ENCODE assay signal across 1 cellular context in the genomic region with DNA sequence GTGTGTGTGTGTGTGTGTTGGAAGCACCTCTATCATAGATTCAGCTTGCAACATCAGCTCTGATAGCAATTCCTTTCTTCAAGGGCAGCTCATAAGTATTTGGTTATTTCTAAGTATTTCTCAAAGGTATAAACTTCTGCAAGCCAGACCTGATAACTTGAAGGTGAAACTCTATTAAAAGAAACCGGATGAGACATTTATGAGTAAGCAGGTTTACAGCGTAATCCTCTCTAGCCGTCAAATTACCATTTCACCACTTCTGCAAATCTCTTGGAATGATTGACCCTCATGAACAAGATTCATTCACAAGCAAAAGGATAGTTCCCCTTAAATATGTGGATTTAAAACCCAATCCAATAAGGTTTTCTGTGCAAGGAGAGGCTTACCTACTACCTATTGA.
A peak's percentile ranks its signal among the peaks of the same experiment; 100 is the strongest.
TF ChIP-seq lines count a peak whose summit lies in the region.

No MANE protein-coding gene starts in this region.

TF ChIP-seq in GM12878, 131 proteins besides CTCF, POLR2A, EP300 and RAD21 (continued from another document):
- TF ChIP-seq, protein P1, sequence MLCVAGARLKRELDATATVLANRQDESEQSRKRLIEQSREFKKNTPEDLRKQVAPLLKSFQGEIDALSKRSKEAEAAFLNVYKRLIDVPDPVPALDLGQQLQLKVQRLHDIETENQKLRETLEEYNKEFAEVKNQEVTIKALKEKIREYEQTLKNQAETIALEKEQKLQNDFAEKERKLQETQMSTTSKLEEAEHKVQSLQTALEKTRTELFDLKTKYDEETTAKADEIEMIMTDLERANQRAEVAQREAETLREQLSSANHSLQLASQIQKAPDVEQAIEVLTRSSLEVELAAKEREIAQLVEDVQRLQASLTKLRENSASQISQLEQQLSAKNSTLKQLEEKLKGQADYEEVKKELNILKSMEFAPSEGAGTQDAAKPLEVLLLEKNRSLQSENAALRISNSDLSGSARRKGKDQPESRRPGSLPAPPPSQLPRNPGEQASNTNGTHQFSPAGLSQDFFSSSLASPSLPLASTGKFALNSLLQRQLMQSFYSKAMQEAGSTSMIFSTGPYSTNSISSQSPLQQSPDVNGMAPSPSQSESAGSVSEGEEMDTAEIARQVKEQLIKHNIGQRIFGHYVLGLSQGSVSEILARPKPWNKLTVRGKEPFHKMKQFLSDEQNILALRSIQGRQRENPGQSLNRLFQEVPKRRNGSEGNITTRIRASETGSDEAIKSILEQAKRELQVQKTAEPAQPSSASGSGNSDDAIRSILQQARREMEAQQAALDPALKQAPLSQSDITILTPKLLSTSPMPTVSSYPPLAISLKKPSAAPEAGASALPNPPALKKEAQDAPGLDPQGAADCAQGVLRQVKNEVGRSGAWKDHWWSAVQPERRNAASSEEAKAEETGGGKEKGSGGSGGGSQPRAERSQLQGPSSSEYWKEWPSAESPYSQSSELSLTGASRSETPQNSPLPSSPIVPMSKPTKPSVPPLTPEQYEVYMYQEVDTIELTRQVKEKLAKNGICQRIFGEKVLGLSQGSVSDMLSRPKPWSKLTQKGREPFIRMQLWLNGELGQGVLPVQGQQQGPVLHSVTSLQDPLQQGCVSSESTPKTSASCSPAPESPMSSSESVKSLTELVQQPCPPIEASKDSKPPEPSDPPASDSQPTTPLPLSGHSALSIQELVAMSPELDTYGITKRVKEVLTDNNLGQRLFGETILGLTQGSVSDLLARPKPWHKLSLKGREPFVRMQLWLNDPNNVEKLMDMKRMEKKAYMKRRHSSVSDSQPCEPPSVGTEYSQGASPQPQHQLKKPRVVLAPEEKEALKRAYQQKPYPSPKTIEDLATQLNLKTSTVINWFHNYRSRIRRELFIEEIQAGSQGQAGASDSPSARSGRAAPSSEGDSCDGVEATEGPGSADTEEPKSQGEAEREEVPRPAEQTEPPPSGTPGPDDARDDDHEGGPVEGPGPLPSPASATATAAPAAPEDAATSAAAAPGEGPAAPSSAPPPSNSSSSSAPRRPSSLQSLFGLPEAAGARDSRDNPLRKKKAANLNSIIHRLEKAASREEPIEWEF (IDR thresholded peaks at IDR 0.05; ENCODE audit: insufficient replicate concordance, low read depth, low read length) = no peak
- no peak for TF ChIP-seq STAT3 (IDR thresholded peaks at IDR 0.05; ENCODE audit: low read depth, low read length)
- no peak for TF ChIP-seq MEF2A (IDR thresholded peaks at IDR 0.05; ENCODE audit: insufficient read depth, low read depth, low read length)
- no peak for TF ChIP-seq HDAC6 (IDR thresholded peaks at IDR 0.05; ENCODE audit: unreplicated experiment)
- TF ChIP-seq, protein P2, sequence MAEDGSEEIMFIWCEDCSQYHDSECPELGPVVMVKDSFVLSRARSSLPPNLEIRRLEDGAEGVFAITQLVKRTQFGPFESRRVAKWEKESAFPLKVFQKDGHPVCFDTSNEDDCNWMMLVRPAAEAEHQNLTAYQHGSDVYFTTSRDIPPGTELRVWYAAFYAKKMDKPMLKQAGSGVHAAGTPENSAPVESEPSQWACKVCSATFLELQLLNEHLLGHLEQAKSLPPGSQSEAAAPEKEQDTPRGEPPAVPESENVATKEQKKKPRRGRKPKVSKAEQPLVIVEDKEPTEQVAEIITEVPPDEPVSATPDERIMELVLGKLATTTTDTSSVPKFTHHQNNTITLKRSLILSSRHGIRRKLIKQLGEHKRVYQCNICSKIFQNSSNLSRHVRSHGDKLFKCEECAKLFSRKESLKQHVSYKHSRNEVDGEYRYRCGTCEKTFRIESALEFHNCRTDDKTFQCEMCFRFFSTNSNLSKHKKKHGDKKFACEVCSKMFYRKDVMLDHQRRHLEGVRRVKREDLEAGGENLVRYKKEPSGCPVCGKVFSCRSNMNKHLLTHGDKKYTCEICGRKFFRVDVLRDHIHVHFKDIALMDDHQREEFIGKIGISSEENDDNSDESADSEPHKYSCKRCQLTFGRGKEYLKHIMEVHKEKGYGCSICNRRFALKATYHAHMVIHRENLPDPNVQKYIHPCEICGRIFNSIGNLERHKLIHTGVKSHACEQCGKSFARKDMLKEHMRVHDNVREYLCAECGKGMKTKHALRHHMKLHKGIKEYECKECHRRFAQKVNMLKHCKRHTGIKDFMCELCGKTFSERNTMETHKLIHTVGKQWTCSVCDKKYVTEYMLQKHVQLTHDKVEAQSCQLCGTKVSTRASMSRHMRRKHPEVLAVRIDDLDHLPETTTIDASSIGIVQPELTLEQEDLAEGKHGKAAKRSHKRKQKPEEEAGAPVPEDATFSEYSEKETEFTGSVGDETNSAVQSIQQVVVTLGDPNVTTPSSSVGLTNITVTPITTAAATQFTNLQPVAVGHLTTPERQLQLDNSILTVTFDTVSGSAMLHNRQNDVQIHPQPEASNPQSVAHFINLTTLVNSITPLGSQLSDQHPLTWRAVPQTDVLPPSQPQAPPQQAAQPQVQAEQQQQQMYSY (CRISPR knock-in tag; IDR thresholded peaks at IDR 0.05) = no peak
- TF ChIP-seq MXI1 (IDR thresholded peaks at IDR 0.05; ENCODE audit: low read depth, low read length) = no peak
- no peak for TF ChIP-seq POLR2AphosphoS2 (IDR thresholded peaks at IDR 0.05; ENCODE audit: low read depth, low read length)
- TF ChIP-seq PAX5 (IDR thresholded peaks at IDR 0.05; ENCODE audit: borderline replicate concordance, low read depth, low read length) = no peak
- no peak for TF ChIP-seq HDAC2 (IDR thresholded peaks at IDR 0.05)
- TF ChIP-seq POU2F2 (IDR thresholded peaks at IDR 0.05; ENCODE audit: borderline replicate concordance, low read depth, low read length) = no peak
- TF ChIP-seq, protein P3, sequence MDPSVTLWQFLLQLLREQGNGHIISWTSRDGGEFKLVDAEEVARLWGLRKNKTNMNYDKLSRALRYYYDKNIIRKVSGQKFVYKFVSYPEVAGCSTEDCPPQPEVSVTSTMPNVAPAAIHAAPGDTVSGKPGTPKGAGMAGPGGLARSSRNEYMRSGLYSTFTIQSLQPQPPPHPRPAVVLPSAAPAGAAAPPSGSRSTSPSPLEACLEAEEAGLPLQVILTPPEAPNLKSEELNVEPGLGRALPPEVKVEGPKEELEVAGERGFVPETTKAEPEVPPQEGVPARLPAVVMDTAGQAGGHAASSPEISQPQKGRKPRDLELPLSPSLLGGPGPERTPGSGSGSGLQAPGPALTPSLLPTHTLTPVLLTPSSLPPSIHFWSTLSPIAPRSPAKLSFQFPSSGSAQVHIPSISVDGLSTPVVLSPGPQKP (IDR thresholded peaks at IDR 0.05; ENCODE audit: low read depth, low read length) = no peak
- no peak for TF ChIP-seq FOXK2 (IDR thresholded peaks at IDR 0.05)
- TF ChIP-seq TCF12 (IDR thresholded peaks at IDR 0.05; ENCODE audit: low read depth, low read length) = no peak
- TF ChIP-seq, protein P4, sequence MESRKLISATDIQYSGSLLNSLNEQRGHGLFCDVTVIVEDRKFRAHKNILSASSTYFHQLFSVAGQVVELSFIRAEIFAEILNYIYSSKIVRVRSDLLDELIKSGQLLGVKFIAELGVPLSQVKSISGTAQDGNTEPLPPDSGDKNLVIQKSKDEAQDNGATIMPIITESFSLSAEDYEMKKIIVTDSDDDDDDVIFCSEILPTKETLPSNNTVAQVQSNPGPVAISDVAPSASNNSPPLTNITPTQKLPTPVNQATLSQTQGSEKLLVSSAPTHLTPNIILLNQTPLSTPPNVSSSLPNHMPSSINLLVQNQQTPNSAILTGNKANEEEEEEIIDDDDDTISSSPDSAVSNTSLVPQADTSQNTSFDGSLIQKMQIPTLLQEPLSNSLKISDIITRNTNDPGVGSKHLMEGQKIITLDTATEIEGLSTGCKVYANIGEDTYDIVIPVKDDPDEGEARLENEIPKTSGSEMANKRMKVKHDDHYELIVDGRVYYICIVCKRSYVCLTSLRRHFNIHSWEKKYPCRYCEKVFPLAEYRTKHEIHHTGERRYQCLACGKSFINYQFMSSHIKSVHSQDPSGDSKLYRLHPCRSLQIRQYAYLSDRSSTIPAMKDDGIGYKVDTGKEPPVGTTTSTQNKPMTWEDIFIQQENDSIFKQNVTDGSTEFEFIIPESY (IDR thresholded peaks at IDR 0.05) = no peak
- TF ChIP-seq MTA2 (IDR thresholded peaks at IDR 0.05; ENCODE audit: low read depth) = peak; percentile 70; the same call in 1 of the 2 replicates
- TF ChIP-seq SPI1 (IDR thresholded peaks at IDR 0.05; ENCODE audit: borderline replicate concordance, insufficient read depth, low read depth, low read length) = peak; percentile 70; the same call in 1 of the 2 replicates
- TF ChIP-seq JUNB (IDR thresholded peaks at IDR 0.05) = no peak
- no peak for TF ChIP-seq NFYA (IDR thresholded peaks at IDR 0.05; ENCODE audit: borderline replicate concordance, low read depth, low read length)
